17 cellular contexts compared by ENCODE assay signal in genomic region chr18:58934933-58935577, GRCh38.
"Had no signal": no experiment of that assay in that cellular context is flagged by ENCODE, and none has a peak within 500 bp of the region (broad histone marks: within the 10 kb centered on the region; RNA-seq: fewer than 3 reads in every experiment).

No MANE protein-coding gene starts in this region.

- H3K27ac ChIP-seq: adrenal gland, epithelial cell of prostate, psoas muscle, right atrium auricular region had no signal

- H3K9me3 ChIP-seq: adrenal gland, ascending aorta, heart right ventricle, psoas muscle, right atrium auricular region had no signal

- ATAC-seq: heart right ventricle; left colon; naive thymus-derived CD8-positive, alpha-beta T cell; psoas muscle had no signal

- H3K27me3 ChIP-seq: adrenal gland, ascending aorta, heart right ventricle, right atrium auricular region had no signal

- DNase-seq: activated CD4-positive, alpha-beta memory T cell treated with anti-CD3 and anti-CD28 coated beads, Interleukin-2, amount 10 ng/mL, durations not matched to agents 7 days and 5 days; activated CD4-positive, alpha-beta T cell treated with anti-CD3 and anti-CD28 coated beads for 48 hours; activated T-cell treated with anti-CD3 and anti-CD28 coated beads for 4 hours; adrenal gland; cortex of kidney; endodermal cell; heart right ventricle; left colon; naive thymus-derived CD8-positive, alpha-beta T cell; psoas muscle; stimulated activated CD4-positive, alpha-beta T cell treated with anti-CD3 and anti-CD28 coated beads, Interleukin-4, amount 100 ng/mL, for 24 hours; stimulated activated naive CD4-positive, alpha-beta T cell treated with Interleukin-2 at 50 U/mL for 16 hours; T1000 had no signal

- H3K4me3 ChIP-seq: adrenal gland, ascending aorta, heart right ventricle, lung, psoas muscle, right atrium auricular region had no signal
